In the genomic region with DNA sequence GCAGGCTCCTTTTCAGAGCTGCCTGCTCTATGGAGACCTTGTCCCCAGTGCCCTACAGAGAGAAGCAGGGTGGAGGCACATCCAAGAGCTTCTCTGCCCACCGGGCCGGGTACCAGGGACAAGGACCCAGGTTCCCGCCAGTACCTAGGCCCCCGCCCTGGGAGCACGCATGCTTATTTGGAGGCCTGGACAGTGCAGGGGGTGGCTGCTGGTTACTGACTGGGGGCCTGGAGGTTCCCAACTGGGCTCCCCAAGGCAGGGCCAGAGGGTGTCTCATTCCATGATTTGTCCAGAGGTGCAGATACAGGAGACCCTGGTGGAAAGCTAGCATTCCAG, we compare ENCODE assay signal across 30 cellular contexts.
A peak's percentile ranks its signal among the peaks of the same experiment; 100 is the strongest.
DNase-seq lines count a peak whose midpoint lies in the region; ATAC-seq, FAIRE-seq and TF ChIP-seq lines count a peak whose summit lies in the region.
"Had no signal": no experiment of that assay in that cellular context is flagged by ENCODE, and none has a peak within 500 bp of the region (broad histone marks: within the 10 kb centered on the region; RNA-seq: fewer than 3 reads in every experiment).

No MANE protein-coding gene starts in this region.

- no peaks in the 10 kb centered on the region for H4K20me1 ChIP-seq in osteoblast (ENCODE audit: insufficient read depth, low read length)

- no peaks in the 10 kb centered on the region for H3K36me3 ChIP-seq in right atrium auricular region
- no peaks in the 10 kb centered on the region for H3K36me3 ChIP-seq in kidney (ENCODE audit: control insufficient read depth in 1 of 2, insufficient read depth in 2 of 2, low read length in 2 of 2)
- no peaks in the 10 kb centered on the region for H3K36me3 ChIP-seq in osteoblast (ENCODE audit: insufficient read depth, low read length)
- H3K36me3 ChIP-seq: SJSA1 had no signal

- no peaks in the 10 kb centered on the region for H3K79me2 ChIP-seq in osteoblast (ENCODE audit: insufficient read depth, low read length)

- H3K27ac ChIP-seq in right atrium auricular region, result no peak overlapping the region
- H3K27ac ChIP-seq in kidney (ENCODE audit: low read depth in 2 of 2, low read length in 2 of 2), result no peak overlapping the region
- no peak overlapping the region for H3K27ac ChIP-seq in osteoblast (ENCODE audit: low read depth, low read length)
- H3K27ac ChIP-seq: 22Rv1, C4-2B, HL-60, KMS-11, SJSA1 had no signal

- no peaks in the 10 kb centered on the region for H3K9me3 ChIP-seq in right atrium auricular region
- no peaks in the 10 kb centered on the region for H3K9me3 ChIP-seq in kidney (ENCODE audit: control insufficient read depth in 1 of 2, low read length in 2 of 2)
- H3K9me3 ChIP-seq in osteoblast (ENCODE audit: low read depth, low read length), result no peaks in the 10 kb centered on the region
- H3K9me3 ChIP-seq: Caco-2, SJSA1 had no signal

- no peak overlapping the region for H3K4me2 ChIP-seq in osteoblast (ENCODE audit: insufficient read depth, low read length)
- H3K4me2 ChIP-seq: KMS-11 had no signal

- no peaks in the 10 kb centered on the region for H3K4me1 ChIP-seq in right atrium auricular region
- no peaks in the 10 kb centered on the region for H3K4me1 ChIP-seq in kidney (ENCODE audit: control insufficient read depth in 1 of 2, insufficient read depth in 1 of 2, low read depth in 1 of 2, low read length in 2 of 2)
- H3K4me1 ChIP-seq in osteoblast (ENCODE audit: insufficient read depth, low read length), result no peaks in the 10 kb centered on the region
- H3K4me1 ChIP-seq: Caco-2, SJSA1 had no signal

- no peak for FAIRE-seq in kidney (lab: Jason Lieb, UNC)
- FAIRE-seq: GM12891 had no signal

- TF ChIP-seq CTCF in right atrium auricular region (IDR thresholded peaks at IDR 0.05), result no peak
- TF ChIP-seq CTCF in kidney (IDR thresholded peaks at IDR 0.05; ENCODE audit: borderline replicate concordance, extremely low read depth, insufficient read depth), result no peak
- TF ChIP-seq CTCF in osteoblast (IDR thresholded peaks at IDR 0.05; ENCODE audit: extremely low read depth, low read depth, low read length), result no peak

- no peak for ATAC-seq in Right ventricle myocardium inferior
- no peak for ATAC-seq in HG03565 (IDR thresholded peaks at IDR 0.05; ENCODE audit: unreplicated experiment)
- no peak for ATAC-seq in HG03521 (IDR thresholded peaks at IDR 0.05; ENCODE audit: unreplicated experiment)
- ATAC-seq: CD8-positive, alpha-beta T cell; PC-3 had no signal

- no peak overlapping the region for H2AFZ ChIP-seq in osteoblast (ENCODE audit: low read length)

- intact Hi-C loops in Right ventricle myocardium inferior (cut with DNase I), result no loop called here
- intact Hi-C loops in kidney (cut with DNase I), result no loop called here

- H3K9ac ChIP-seq in kidney (ENCODE audit: low read length in 2 of 2), result no peak overlapping the region
- H3K9ac ChIP-seq: KMS-11 had no signal

- DNase-seq in Right ventricle myocardium inferior (ENCODE audit: missing footprints) (peak; percentile 40), right atrium auricular region (ENCODE audit: low spot score) (no peak), kidney (peak; percentile 52), osteoblast (ENCODE audit: insufficient read length, low spot score, missing footprints) (peak; percentile 41), H4 (ENCODE audit: low spot score) (no peak), GM03348 (ENCODE audit: low spot score) (no peak)
- DNase-seq: Caco-2; CD8-positive, alpha-beta T cell; DMS 273 treated with DMSO at 0.1 percent for 48 hours; DMS79; EL; GDM1; MM.1S; NCI-H1417; NCI-H1694; NCI-H2029 treated with DMSO at 0.1 percent for 48 hours; NCI-H446 treated with DMSO at 0.1 percent for 48 hours; NCI-H526; NCI-H82; NK-92 treated with Interleukin-12 subunit alpha and Interleukin-12 subunit beta, amount 100 ng/mL, for 24 hours; PC-3; Right ventricle myocardium superior had no signal

- no peaks in the 10 kb centered on the region for H3K27me3 ChIP-seq in right atrium auricular region
- H3K27me3 ChIP-seq in osteoblast (ENCODE audit: insufficient read depth, low read length), result peaks cover 3% of the 10 kb centered on the region

- H3K4me3 ChIP-seq in right atrium auricular region (no peak overlapping the region), kidney (ENCODE audit: low read length in 2 of 2) (no peak overlapping the region), osteoblast (ENCODE audit: insufficient read depth, low read length) (no peak overlapping the region)
- H3K4me3 ChIP-seq: SJSA1 had no signal

Comparison
In these comparisons a context has a peak if more than half of its experiments do, and no peak if none do; other contexts are left out.
1. DNase-seq: peak in Right ventricle myocardium inferior (single experiment), kidney (single experiment) and osteoblast (single experiment); none in right atrium auricular region (single experiment), H4 (single experiment) and GM03348 (single experiment).